In the genomic region with DNA sequence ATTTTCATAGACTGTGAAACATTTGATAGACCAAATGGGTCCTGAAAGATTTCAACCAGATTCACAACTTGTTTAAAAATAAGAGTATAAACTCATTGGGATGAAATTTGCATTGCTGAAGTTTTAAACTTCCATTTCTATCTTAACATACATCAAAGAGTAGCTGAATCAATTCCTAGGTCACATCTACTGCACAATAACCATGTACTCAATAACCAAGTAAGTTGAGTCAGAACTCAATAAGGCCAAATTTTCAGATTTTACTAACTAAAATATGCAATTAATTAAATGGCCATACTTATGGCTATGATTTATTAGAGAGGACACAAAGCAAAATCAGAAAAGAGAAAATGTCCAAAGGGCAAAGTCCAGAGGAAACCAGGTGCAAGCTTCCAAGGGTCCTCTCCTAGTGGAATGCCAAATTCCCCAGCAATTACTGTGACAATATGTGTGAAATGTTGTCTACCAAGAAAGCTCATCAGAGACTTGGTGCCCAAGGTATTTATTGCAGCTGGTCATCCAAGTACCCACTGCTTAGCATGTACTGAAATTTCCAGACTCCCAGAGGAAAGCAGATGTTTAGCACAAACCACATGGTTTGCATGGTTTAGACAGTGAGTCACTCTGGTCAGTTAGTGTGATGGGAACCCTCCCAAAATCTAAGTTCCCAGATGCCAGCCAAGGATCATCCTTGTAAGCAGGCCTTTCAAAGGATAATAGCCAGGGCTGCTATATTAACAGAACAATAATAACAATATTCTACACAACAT, we compare ENCODE assay signal across 14 cellular contexts.
DNase-seq lines count a peak whose midpoint lies in the region; TF ChIP-seq lines count a peak whose summit lies in the region.
"Had no signal": no experiment of that assay in that cellular context is flagged by ENCODE, and none has a peak within 500 bp of the region (broad histone marks: within the 10 kb centered on the region; RNA-seq: fewer than 3 reads in every experiment).

No MANE protein-coding gene starts in this region.

- H3K27me3 ChIP-seq in endodermal cell (ENCODE audit: control insufficient read depth, insufficient read depth, low read length, poor library complexity, severe bottlenecking) (no peaks in the 10 kb centered on the region), osteoblast (ENCODE audit: insufficient read depth, low read length) (no peaks in the 10 kb centered on the region), HAP-1 (ENCODE audit: low read depth) (no peaks in the 10 kb centered on the region), prostate gland (replicated peaks; ENCODE audit: insufficient read depth) (no peaks in the 10 kb centered on the region)
- H3K27me3 ChIP-seq: gastrocnemius medialis, pancreas had no signal

- peaks cover 51% of the 10 kb centered on the region for H3K9me3 Mint-ChIP-seq in endodermal cell

- no peaks in the 10 kb centered on the region for H3K27me3 Mint-ChIP-seq in endodermal cell (ENCODE audit: insufficient read depth)

- TF ChIP-seq CTCF in endodermal cell (conservative IDR thresholded peaks at IDR 0.05): no peak
- no peak for TF ChIP-seq CTCF in osteoblast (IDR thresholded peaks at IDR 0.05; ENCODE audit: extremely low read depth, low read depth, low read length)
- no peak for TF ChIP-seq CTCF in prostate gland (IDR thresholded peaks at IDR 0.05)

- H3K9me3 ChIP-seq in endodermal cell (ENCODE audit: control insufficient read depth, low read length) (peaks cover 40% of the 10 kb centered on the region), osteoblast (ENCODE audit: low read depth, low read length) (no peaks in the 10 kb centered on the region), HAP-1 (no peaks in the 10 kb centered on the region), prostate gland (no peaks in the 10 kb centered on the region)
- H3K9me3 ChIP-seq: gastrocnemius medialis, pancreas had no signal

- no peak overlapping the region for H2AFZ ChIP-seq in osteoblast (ENCODE audit: low read length)

- H3K4me3 ChIP-seq in endodermal cell (ENCODE audit: low read length) (peak overlapping the region; percentile 52), osteoblast (ENCODE audit: insufficient read depth, low read length) (no peak overlapping the region), HAP-1 (no peak overlapping the region), prostate gland (no peak overlapping the region)
- H3K4me3 ChIP-seq: gastrocnemius medialis, pancreas had no signal

- H4K20me1 ChIP-seq in osteoblast (ENCODE audit: insufficient read depth, low read length): no peaks in the 10 kb centered on the region

- TF ChIP-seq POLR2A in prostate gland (IDR thresholded peaks at IDR 0.05): no peak

- no peak overlapping the region for H3K9ac ChIP-seq in endodermal cell (ENCODE audit: extremely low read depth, low read length, poor library complexity, severe bottlenecking)

- intact Hi-C loops in prostate gland (cut with DNase I): no loop called here

- H3K27ac Mint-ChIP-seq in endodermal cell: no peak overlapping the region

- H3K4me1 Mint-ChIP-seq in endodermal cell: no peaks in the 10 kb centered on the region

- DNase-seq in EH (ENCODE audit: low read depth): peak; percentile 89
- peak; percentile 40 for DNase-seq in RKO (ENCODE audit: low spot score)
- DNase-seq in endodermal cell: no peak
- DNase-seq in osteoblast (ENCODE audit: insufficient read length, low spot score, missing footprints): peak; percentile 87
- DNase-seq in HAP-1 (ENCODE audit: low spot score in 2 of 2): no peak
- DNase-seq in OCI-M2 (lab: John Stamatoyannopoulos, UW; ENCODE audit: unreplicated experiment): no peak
- no peak for DNase-seq in amygdala (lab: John Stamatoyannopoulos, UW)
- DNase-seq in prostate gland (ENCODE audit: low spot score): no peak
- DNase-seq: central memory CD4-positive, alpha-beta T cell; gastrocnemius medialis; left ventricle myocardium superior; pancreas; stimulated activated CD4-positive, alpha-beta T cell treated with anti-CD3 and anti-CD28 coated beads, Interleukin-4, amount 100 ng/mL, for 1 hour; stimulated activated naive CD8-positive, alpha-beta T cell treated with anti-CD3 and anti-CD28 coated beads, Interleukin-15, Interleukin-2, amounts not matched to agents 100 U/mL and 50 U/mL, for 24 hours had no signal

- in situ Hi-C loops in HAP-1 (cut with MboI; ENCODE audit: low sequenced_read_pairs): no loop called here

- H3K4me3 Mint-ChIP-seq in endodermal cell: no peak overlapping the region

- H3K36me3 ChIP-seq in endodermal cell (ENCODE audit: control insufficient read depth, insufficient read depth, low read length) (no peaks in the 10 kb centered on the region), osteoblast (ENCODE audit: insufficient read depth, low read length) (no peaks in the 10 kb centered on the region), HAP-1 (replicated peaks) (no peaks in the 10 kb centered on the region), prostate gland (no peaks in the 10 kb centered on the region)
- H3K36me3 ChIP-seq: gastrocnemius medialis, pancreas had no signal

- H3K4me1 ChIP-seq in endodermal cell (ENCODE audit: control insufficient read depth, insufficient read depth, low read length) (no peaks in the 10 kb centered on the region), osteoblast (ENCODE audit: insufficient read depth, low read length) (peaks cover 31% of the 10 kb centered on the region), HAP-1 (peaks cover 2% of the 10 kb centered on the region; the same call in 1 of the 2 replicates), prostate gland (replicated peaks) (no peaks in the 10 kb centered on the region)
- H3K4me1 ChIP-seq: gastrocnemius medialis, pancreas had no signal

- peak overlapping the region; percentile 30 for H3K4me2 ChIP-seq in osteoblast (ENCODE audit: insufficient read depth, low read length)

- no peaks in the 10 kb centered on the region for H3K79me2 ChIP-seq in osteoblast (ENCODE audit: insufficient read depth, low read length)

- no peaks in the 10 kb centered on the region for H3K36me3 Mint-ChIP-seq in endodermal cell (ENCODE audit: low read depth)

- no peak overlapping the region for H3K27ac ChIP-seq in endodermal cell (ENCODE audit: low read depth, low read length)
- H3K27ac ChIP-seq in osteoblast (ENCODE audit: low read depth, low read length): peak overlapping the region; percentile 13
- no peak overlapping the region for H3K27ac ChIP-seq in prostate gland
- H3K27ac ChIP-seq: gastrocnemius medialis, pancreas had no signal

Comparison
In these comparisons a context has a peak if more than half of its experiments do, and no peak if none do; other contexts are left out.
1. DNase-seq: peak in EH (single experiment), RKO (single experiment) and osteoblast (single experiment); none in endodermal cell (single experiment), HAP-1 (0 of 2), OCI-M2 (single experiment), amygdala (0 of 56) and prostate gland (single experiment).